15 cellular contexts compared by ENCODE assay signal in the genomic region with DNA sequence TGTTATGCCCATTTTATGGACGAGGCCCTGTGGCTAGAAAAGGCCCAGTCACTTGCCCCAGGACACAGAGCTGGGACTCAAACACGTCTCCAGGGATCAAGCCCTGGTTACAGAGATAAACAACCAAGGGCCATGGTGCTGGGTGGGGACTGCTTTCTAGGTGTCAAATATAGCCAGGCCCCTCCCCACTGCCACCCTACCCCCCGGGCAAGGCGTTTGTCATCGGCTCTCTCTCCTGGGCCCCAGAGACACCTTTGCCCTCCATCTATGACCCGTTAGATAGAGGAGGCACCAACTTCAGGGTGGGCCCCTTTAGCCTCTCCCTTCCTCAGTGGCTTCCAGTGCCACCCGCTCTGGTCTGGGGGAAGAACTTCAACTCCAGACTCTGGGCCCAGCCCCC. TPM values are rescaled to one million over a fixed set of nuclear protein-coding genes. Genes with fewer than 3 reads are reported as not detected.
DNase-seq lines count a peak whose midpoint lies in the region; FAIRE-seq and TF ChIP-seq lines count a peak whose summit lies in the region.
"Had no signal": no experiment of that assay in that cellular context is flagged by ENCODE, and none has a peak within 500 bp of the region (broad histone marks: within the 10 kb centered on the region; RNA-seq: fewer than 3 reads in every experiment).

No MANE protein-coding gene starts in this region.

- H3K4me3 ChIP-seq in coronary artery (no peak overlapping the region), muscle layer of duodenum (ENCODE audit: low read depth in 1 of 2, low read length in 2 of 2) (no peak overlapping the region), thyroid gland (replicated peaks in 1 of 3) (no peak overlapping the region)
- H3K4me3 ChIP-seq: BLaER1 had no signal

- no peak for FAIRE-seq in H54 (lab: Jason Lieb, UNC)
- FAIRE-seq: GM18507, GM19239 had no signal

- intact Hi-C loops in thyroid gland (cut with DNase I) = no loop called here

- POLR2A ChIA-PET in RWPE1 (lab: Yijun Ruan, JAX; ENCODE audit: low non-redundant PET) = no interaction called here

- TF ChIP-seq CTCF in RWPE1 (conservative IDR thresholded peaks at IDR 0.05; ENCODE audit: low read depth) = no peak
- no peak for TF ChIP-seq CTCF in coronary artery (IDR thresholded peaks at IDR 0.05)
- no peak for TF ChIP-seq CTCF in thyroid gland (IDR thresholded peaks at IDR 0.05)

- WGBS in thyroid gland, 2 donors = 76 to 82% methylated on average over 7 of the region's 7 CpGs

- TF ChIP-seq POLR2A in thyroid gland (IDR thresholded peaks at IDR 0.05) = no peak
- no peak for TF ChIP-seq POLR2A in H54 (IDR thresholded peaks at IDR 0.05; ENCODE audit: low read depth, low read length)

- H3K27me3 ChIP-seq in muscle layer of duodenum (ENCODE audit: low read depth, low read length) (no peaks in the 10 kb centered on the region), thyroid gland (no peaks in the 10 kb centered on the region)
- H3K27me3 ChIP-seq: BLaER1 had no signal

- H3K9me3 ChIP-seq in muscle layer of duodenum (ENCODE audit: control insufficient read depth in 1 of 2, low read length in 2 of 2) (no peaks in the 10 kb centered on the region), thyroid gland (no peaks in the 10 kb centered on the region)
- H3K9me3 ChIP-seq: BLaER1 had no signal

- H3K36me3 ChIP-seq in muscle layer of duodenum (ENCODE audit: control insufficient read depth in 1 of 2, insufficient read depth in 2 of 2, low read length in 2 of 2) (no peaks in the 10 kb centered on the region), thyroid gland (no peaks in the 10 kb centered on the region)
- H3K36me3 ChIP-seq: BLaER1 had no signal

- H3K27ac ChIP-seq in RWPE1 (peak overlapping the region; percentile 53), coronary artery (peak overlapping the region; percentile 75 to 91), muscle layer of duodenum (ENCODE audit: low read length) (peak overlapping the region; percentile 35), thyroid gland (peak overlapping the region; percentile 90 to 96 (median 93))
- H3K27ac ChIP-seq: BLaER1 had no signal

- H3K4me1 ChIP-seq in muscle layer of duodenum (ENCODE audit: control insufficient read depth in 1 of 2, insufficient read depth in 2 of 2, low read length in 2 of 2) (peaks cover 9 to 27% of the 10 kb centered on the region in 2 donors), thyroid gland (peaks cover 73 to 100% of the 10 kb centered on the region in 2 donors)

- DNase-seq in RWPE1 (ENCODE audit: low spot score) (no peak), coronary artery (ENCODE audit: low spot score) (no peak), thyroid gland (no peak), 8988T (no peak), H54 (ENCODE audit: insufficient read length, low spot score) (no peak)
- DNase-seq in stimulated activated CD4-positive, alpha-beta T cell treated with anti-CD3 and anti-CD28 coated beads, Interleukin-1b, Interleukin-23, amount 100 ng/mL, for 48 hours = no peak
- DNase-seq: effector memory CD4-positive, alpha-beta T cell; Karpas-422; NCI-H1417 treated with DMSO at 0.1 percent for 48 hours; SHP77 treated with DMSO at 0.1 percent for 48 hours; stimulated activated naive B cell treated with anti-CD40 and anti-IgM and Interleukin-4, amounts not matched to agents 10 μg/mL and 1 μg/mL and 100 μg/mL, for 72 hours had no signal

- CTCF ChIA-PET in RWPE1 (lab: Yijun Ruan, JAX) = interaction anchor here (0.5 to 1.0 kb wide), 3 partner anchors 10 to 267 kb away, joined by 3 to 4 read pairs (median 4); no protein-coding TSS in a partner anchor

RNA-seq across cellular contexts. Expression of a gene that starts 18.0 kb away (rescaled TPM):
- 100 to 1,000 TPM in 3 of 4 donors, 10 to 100 TPM in 1; 81.3 to 240 (median 189) TPM for total RNA-seq in thyroid gland

Comparison
In these comparisons a context has a peak if more than half of its experiments do, and no peak if none do; other contexts are left out.
1. H3K27ac ChIP-seq: peak in every context shown above with its lines; median percentile 93 in thyroid gland; 83 in coronary artery; 53 in RWPE1; 35 in muscle layer of duodenum.